Comparison of ENCODE assay signal across 8 cellular contexts in genomic region chr17:77887464-77888241, GRCh38.
DNase-seq lines count a peak whose midpoint lies in the region; ATAC-seq and TF ChIP-seq lines count a peak whose summit lies in the region.

No MANE protein-coding gene starts in this region.

- CTCF ChIA-PET in OCI-LY7 (lab: Charles Lee; ENCODE audit: unreplicated experiment) = interaction anchor here (0.5 kb wide), 1 partner anchor 20 kb away, joined by 4 read pairs; no protein-coding TSS in a partner anchor

- BruUV-seq in OCI-LY7 (replicated peaks; lab: Mats Ljungman, UMichigan) = no TSS peak

- H3K4me1 Mint-ChIP-seq in neural crest cell = peaks cover 35% of the 10 kb centered on the region

- POLR2A ChIA-PET in OCI-LY7 (lab: Charles Lee) = interaction anchor here (0.6 to 2.3 kb wide), 3 partner anchors 70 to 868 kb away, joined by 3 to 8 read pairs (median 3); partner anchors contain the start of gene TNRC6C

- H3K27ac Mint-ChIP-seq in neural crest cell (ENCODE audit: unreplicated experiment) = peak overlapping the region; percentile 59

- no peaks in the 10 kb centered on the region for H3K9me2 ChIP-seq in OCI-LY7 (ENCODE audit: insufficient read depth, low read length)

- peaks cover 32% of the 10 kb centered on the region for H3K27me3 Mint-ChIP-seq in neural crest cell (ENCODE audit: low read depth)

- DNase-seq in GM19238 (ENCODE audit: insufficient read length, low spot score) = peak; percentile 27
- peak; percentile 33 for DNase-seq in OCI-LY7 (ENCODE audit: low spot score)
- peak; percentile 74 for DNase-seq in activated naive CD4-positive, alpha-beta T cell treated with Interleukin-2 at 50 U/mL for 16 hours
- DNase-seq in foreskin melanocyte = peak; percentile 43
- no peak for DNase-seq in neural crest cell (ENCODE audit: low read depth, low spot score)
- no peak for DNase-seq in GDM1 (lab: John Stamatoyannopoulos, UW)

- intact Hi-C loops in OCI-LY7 (cut with micrococcal nuclease; ENCODE audit: unreplicated experiment) = no loop called here

- H3K27me3 ChIP-seq in stomach smooth muscle (ENCODE audit: control insufficient read depth in 1 of 2, insufficient read depth in 2 of 2, low read length in 2 of 2) = peaks cover 0 to 4% of the 10 kb centered on the region in 2 donors

- H3K4me1 ChIP-seq in OCI-LY7 (ENCODE audit: insufficient read depth, low read length, poor library complexity, severe bottlenecking) (peaks cover 50% of the 10 kb centered on the region), stomach smooth muscle (ENCODE audit: control insufficient read depth, insufficient read depth, low read length) (peaks cover 26% of the 10 kb centered on the region)

- H3K4me2 ChIP-seq in OCI-LY7 (ENCODE audit: low read length) = peak overlapping the region; percentile 60

- H2AFZ ChIP-seq in OCI-LY7 (ENCODE audit: low read length) = no peak overlapping the region

- peak overlapping the region; percentile 78 for H3K4me3 Mint-ChIP-seq in neural crest cell

- TF ChIP-seq CTCF in OCI-LY7 (conservative IDR thresholded peaks at IDR 0.05; ENCODE audit: low read length) (no peak), neural crest cell (conservative IDR thresholded peaks at IDR 0.05) (no peak)

- H3K9me3 Mint-ChIP-seq in neural crest cell = no peaks in the 10 kb centered on the region

- H3K9me3 ChIP-seq in OCI-LY7 (ENCODE audit: low read length) (no peaks in the 10 kb centered on the region), stomach smooth muscle (ENCODE audit: control insufficient read depth in 2 of 2, low read length in 2 of 2) (no peaks in the 10 kb centered on the region)

- H3K9ac ChIP-seq in stomach smooth muscle (ENCODE audit: low read length in 2 of 2) = peak overlapping the region; percentile 72 to 80

- no peaks in the 10 kb centered on the region for H4K20me1 ChIP-seq in OCI-LY7 (ENCODE audit: insufficient read depth, low read length)

- no peaks in the 10 kb centered on the region for H3K79me2 ChIP-seq in OCI-LY7 (ENCODE audit: insufficient read depth, low read depth, low read length)

- no peak for ATAC-seq in GM18498 (IDR thresholded peaks at IDR 0.05; ENCODE audit: unreplicated experiment)

- H3K4me3 ChIP-seq in OCI-LY7 (ENCODE audit: low read depth, low read length, poor library complexity, severe bottlenecking) = peak overlapping the region; percentile 43
- peak overlapping the region; percentile 73 to 87 for H3K4me3 ChIP-seq in stomach smooth muscle (ENCODE audit: low read length in 2 of 2)

- no peaks in the 10 kb centered on the region for H3K36me3 Mint-ChIP-seq in neural crest cell (ENCODE audit: low read depth)

- H3K36me3 ChIP-seq in OCI-LY7 (ENCODE audit: insufficient read depth, low read length) (no peaks in the 10 kb centered on the region), stomach smooth muscle (ENCODE audit: control insufficient read depth in 2 of 2, insufficient read depth in 2 of 2, low read length in 2 of 2) (no peaks in the 10 kb centered on the region)

- no peak overlapping the region for H3K27ac ChIP-seq in OCI-LY7 (ENCODE audit: low read depth, low read length, poor library complexity, severe bottlenecking)
- peak overlapping the region; percentile 67 for H3K27ac ChIP-seq in stomach smooth muscle (ENCODE audit: low read length)

Comparison
In these comparisons a context has a peak if more than half of its experiments do, and no peak if none do; other contexts are left out.
1. DNase-seq: peak in GM19238 (single experiment), OCI-LY7 (single experiment), activated naive CD4-positive, alpha-beta T cell treated with Interleukin-2 at 50 U/mL for 16 hours (single experiment) and foreskin melanocyte (single experiment); none in neural crest cell (single experiment) and GDM1 (single experiment).